16 cellular contexts compared by ENCODE assay signal in genomic region chr2:19846030-19846429, GRCh38.
"Had no signal": no experiment of that assay in that cellular context is flagged by ENCODE, and none has a peak within 500 bp of the region (broad histone marks: within the 10 kb centered on the region; RNA-seq: fewer than 3 reads in every experiment).

No MANE protein-coding gene starts in this region.

- H3K27ac Mint-ChIP-seq: activated naive CD4-positive, alpha-beta T cell treated with anti-CD3 and anti-CD28 coated beads, Interleukin-2, amount 50 U/mL, for 24 hours; activated T-cell treated with anti-CD3 and anti-CD28 coated beads, Interleukin-2, amount 50 U/mL, for 24 hours; endodermal cell; nephron; T-helper 2 cell treated with Interferon-gamma antibody and Interleukin-4, amounts not matched to agents 5 μg/mL and 100 μg/mL, for 36 hours had no signal

- H3K36me3 ChIP-seq: upper lobe of right lung had no signal

- H3K4me3 ChIP-seq: psoas muscle, upper lobe of right lung had no signal

- H3K4me3 Mint-ChIP-seq: activated naive CD4-positive, alpha-beta T cell treated with anti-CD3 and anti-CD28 coated beads, Interleukin-2, amount 50 U/mL, for 24 hours; activated T-cell treated with anti-CD3 and anti-CD28 coated beads, Interleukin-2, amount 50 U/mL, for 24 hours; central memory CD8-positive, alpha-beta T cell; endodermal cell; nephron; T-helper 2 cell treated with Interferon-gamma antibody and Interleukin-4, amounts not matched to agents 5 μg/mL and 100 μg/mL, for 36 hours had no signal

- DNase-seq: activated effector memory CD4-positive, alpha-beta T cell treated with Interleukin-2 at 50 U/mL for 16 hours; activated T-cell treated with anti-CD3 and anti-CD28 coated beads, Interleukin-2, amount 50 U/mL, for 24 hours; dermis blood vessel endothelial cell; endodermal cell; foreskin fibroblast; glutamatergic neuron; mesenchymal stem cell; psoas muscle; stimulated activated CD4-positive, alpha-beta T cell treated with anti-CD3 and anti-CD28 coated beads, Interleukin-4, amount 100 ng/mL, for 1 hour; stimulated activated CD8-positive, alpha-beta memory T cell treated with anti-CD3 and anti-CD28 coated beads, Interleukin-4, amount 100 ng/mL, for 48 hours; stimulated activated naive CD8-positive, alpha-beta T cell treated with anti-CD3 and anti-CD28 coated beads, Interleukin-15, Interleukin-2, amounts not matched to agents 100 U/mL and 50 U/mL, for 24 hours; upper lobe of right lung had no signal

- H3K27ac ChIP-seq: psoas muscle, upper lobe of right lung had no signal

- ATAC-seq: psoas muscle; stimulated activated naive CD8-positive, alpha-beta T cell treated with anti-CD3 and anti-CD28 coated beads, Interleukin-15, Interleukin-2, amounts not matched to agents 100 U/mL and 50 U/mL, for 24 hours; upper lobe of right lung had no signal

- H3K9me3 Mint-ChIP-seq: activated naive CD4-positive, alpha-beta T cell treated with anti-CD3 and anti-CD28 coated beads, Interleukin-2, amount 50 U/mL, for 24 hours; activated T-cell treated with anti-CD3 and anti-CD28 coated beads, Interleukin-2, amount 50 U/mL, for 24 hours; endodermal cell; T-helper 2 cell treated with Interferon-gamma antibody and Interleukin-4, amounts not matched to agents 5 μg/mL and 100 μg/mL, for 36 hours had no signal

- H3K4me1 ChIP-seq: psoas muscle, upper lobe of right lung had no signal

- H3K36me3 Mint-ChIP-seq: activated naive CD4-positive, alpha-beta T cell treated with anti-CD3 and anti-CD28 coated beads, Interleukin-2, amount 50 U/mL, for 24 hours had no signal

- H3K4me1 Mint-ChIP-seq: activated naive CD4-positive, alpha-beta T cell treated with anti-CD3 and anti-CD28 coated beads, Interleukin-2, amount 50 U/mL, for 24 hours; central memory CD8-positive, alpha-beta T cell; endodermal cell; nephron had no signal

- H3K9me3 ChIP-seq: psoas muscle, upper lobe of right lung had no signal

- H3K27me3 ChIP-seq: upper lobe of right lung had no signal
